ENCODE assay signal across 8 cellular contexts in genomic region chr6:143427109-143427817, GRCh38. TPM values are rescaled to one million over a fixed set of nuclear protein-coding genes. Genes with fewer than 3 reads are reported as not detected.
A peak's percentile ranks its signal among the peaks of the same experiment; 100 is the strongest.
DNase-seq lines count a peak whose midpoint lies in the region; ATAC-seq and TF ChIP-seq lines count a peak whose summit lies in the region.

No MANE protein-coding gene starts in this region.

- peak overlapping the region in 1 of 10 donors; percentile 3 for H3K4me3 Mint-ChIP-seq in naive thymus-derived CD8-positive, alpha-beta T cell

- H3K4me3 ChIP-seq in epithelial cell of proximal tubule (ENCODE audit: low read depth, low read length): no peak overlapping the region

- peak overlapping the region in 3 of 10 donors; percentile 43 to 81 (median 44) for H3K27ac Mint-ChIP-seq in naive thymus-derived CD8-positive, alpha-beta T cell

- no peaks in the 10 kb centered on the region for H3K27me3 Mint-ChIP-seq in naive thymus-derived CD8-positive, alpha-beta T cell

- H3K36me3 Mint-ChIP-seq in naive thymus-derived CD8-positive, alpha-beta T cell: peaks cover 0 to 21% (median 3%) of the 10 kb centered on the region in 3 donors

- DNase-seq in DMS114 treated with DMSO at 0.1 percent for 48 hours (lab: John Stamatoyannopoulos, UW; ENCODE audit: unreplicated experiment): peak; percentile 12
- DNase-seq in GM20000 (ENCODE audit: low spot score): peak; percentile 68
- peak; percentile 62 for DNase-seq in NOMO-1 treated with DMSO at 0.1 percent for 48 hours (lab: John Stamatoyannopoulos, UW; ENCODE audit: unreplicated experiment)
- peak; percentile 80 for DNase-seq in activated CD8-positive, alpha-beta memory T cell treated with anti-CD3 and anti-CD28 coated beads, Interleukin-2, amount 50 U/mL, for 48 hours
- no peak for DNase-seq in epithelial cell of proximal tubule (ENCODE audit: low read depth)
- DNase-seq in naive thymus-derived CD8-positive, alpha-beta T cell: peak; percentile 54 to 84 (median 68)
- peak; percentile 54 to 73 (median 61) for DNase-seq in stimulated activated naive CD4-positive, alpha-beta T cell (lab: John Stamatoyannopoulos, UW)

- peaks cover 0 to 5% (median 2%) of the 10 kb centered on the region in 4 donors for H3K4me1 Mint-ChIP-seq in naive thymus-derived CD8-positive, alpha-beta T cell

- POLR2A ChIA-PET in naive thymus-derived CD8-positive, alpha-beta T cell (lab: Charles Lee): interaction anchor here (0.7 to 0.8 kb wide), 2 partner anchors 23 to 1311 kb away, joined by 3 read pairs; partner anchors contain the start of gene ADAT2

- H3K9me3 Mint-ChIP-seq in naive thymus-derived CD8-positive, alpha-beta T cell: no peaks in the 10 kb centered on the region

- peak; percentile 99 for ATAC-seq in HG03571 (IDR thresholded peaks at IDR 0.05; ENCODE audit: unreplicated experiment)
- ATAC-seq in naive thymus-derived CD8-positive, alpha-beta T cell: peak; percentile 100

- TF ChIP-seq CTCF in GM20000 (IDR thresholded peaks at IDR 0.05; ENCODE audit: extremely low read depth, missing control alignments): peak; percentile 91
- TF ChIP-seq CTCF in epithelial cell of proximal tubule (conservative IDR thresholded peaks at IDR 0.05; ENCODE audit: low read depth, low read length): peak; percentile 100

RNA-seq across cellular contexts. Expression of gene ADAT2, which starts 23.2 kb away (rescaled TPM):
- 4.9 and 6.3 TPM in 2 replicates for total RNA-seq in epithelial cell of proximal tubule
- total RNA-seq in naive thymus-derived CD8-positive, alpha-beta T cell: 10 to 100 TPM; 23.8 to 28.5 TPM
- 1 to 10 TPM; 1.5 to 1.7 (median 1.6) TPM for polyA plus RNA-seq in naive thymus-derived CD8-positive, alpha-beta T cell

RNA-seq across cellular contexts. Expression of gene PEX3, which starts 23.3 kb away (rescaled TPM):
- 7.8 and 12.6 TPM in 2 replicates for total RNA-seq in epithelial cell of proximal tubule
- total RNA-seq in naive thymus-derived CD8-positive, alpha-beta T cell: 10 to 100 TPM; 21.1 to 25.8 TPM
- 10 to 100 TPM; 19.2 to 22.2 (median 20.0) TPM for polyA plus RNA-seq in naive thymus-derived CD8-positive, alpha-beta T cell
